27 cellular contexts compared by ENCODE assay signal in the genomic region with DNA sequence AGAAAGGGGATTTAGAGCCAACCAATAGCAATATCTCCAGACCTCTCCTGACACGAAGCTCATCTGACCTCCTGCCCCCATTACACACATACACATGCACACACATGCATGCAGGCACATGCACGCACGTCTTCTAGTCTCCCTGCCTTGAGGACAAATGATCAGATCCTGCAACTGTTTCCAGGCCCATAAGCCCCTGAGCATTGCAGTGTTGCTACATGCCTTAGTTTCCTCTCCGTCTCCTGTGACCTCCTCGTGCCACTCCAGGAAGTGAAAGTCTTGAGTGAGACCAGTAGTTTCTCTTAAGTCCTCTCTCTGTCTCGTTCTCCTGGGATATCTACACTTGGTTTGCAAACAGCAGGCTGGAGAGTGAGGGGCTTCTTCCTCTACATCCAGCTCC. TPM values are rescaled to one million over a fixed set of nuclear protein-coding genes. Genes with fewer than 3 reads are reported as not detected.
DNase-seq lines count a peak whose midpoint lies in the region; ATAC-seq, FAIRE-seq and TF ChIP-seq lines count a peak whose summit lies in the region.
"Had no signal": no experiment of that assay in that cellular context is flagged by ENCODE, and none has a peak within 500 bp of the region (broad histone marks: within the 10 kb centered on the region; RNA-seq: fewer than 3 reads in every experiment).

No MANE protein-coding gene starts in this region.

- TF ChIP-seq POLR2A in GM12892 (IDR thresholded peaks at IDR 0.05; ENCODE audit: low read depth, low read length) (no peak), spleen (IDR thresholded peaks at IDR 0.05) (no peak)

- no peaks in the 10 kb centered on the region for H3K9me3 ChIP-seq in spleen
- no peaks in the 10 kb centered on the region for H3K9me3 ChIP-seq in aorta (ENCODE audit: control insufficient read depth, low read length)
- H3K9me3 ChIP-seq: ascending aorta, mucosa of descending colon, neutrophil had no signal

- H3K4me1 ChIP-seq in spleen, result peaks cover 48 to 100% (median 96%) of the 10 kb centered on the region in 6 donors
- no peaks in the 10 kb centered on the region for H3K4me1 ChIP-seq in aorta (ENCODE audit: control insufficient read depth in 1 of 2, insufficient read depth in 2 of 2, low read length in 2 of 2)
- H3K4me1 ChIP-seq: ascending aorta had no signal

- peak; percentile 96 for FAIRE-seq in GM12892 (lab: Jason Lieb, UNC)

- H3K27me3 Mint-ChIP-seq in dendritic cell treated with granulocyte-macrophage colony-stimulating factor and Interleukin-4, amounts not matched to agents 40 ng/mL and 50 ng/mL, for 4 days, result no peaks in the 10 kb centered on the region

- H3K4me3 ChIP-seq in spleen (peak overlapping the region in 1 of 8 donors; percentile 59), aorta (ENCODE audit: low read length in 2 of 2) (no peak overlapping the region)
- H3K4me3 ChIP-seq: ascending aorta, mucosa of descending colon had no signal

- peak overlapping the region; percentile 92 for H3K27ac Mint-ChIP-seq in dendritic cell treated with granulocyte-macrophage colony-stimulating factor and Interleukin-4, amounts not matched to agents 40 ng/mL and 50 ng/mL, for 4 days
- H3K27ac Mint-ChIP-seq: activated CD8-positive, alpha-beta T cell treated with anti-CD3 and anti-CD28 coated beads for 36 hours; activated naive CD4-positive, alpha-beta T cell treated with anti-CD3 and anti-CD28 coated beads, Interleukin-2, amount 10 ng/mL, durations not matched to agents 7 days and 5 days; activated T-cell treated with anti-CD3 and anti-CD28 coated beads, Interleukin-2, amount 50 U/mL, for 24 hours had no signal

- H3K36me3 ChIP-seq in spleen (peaks cover 0 to 50% (median 15%) of the 10 kb centered on the region in 6 donors), aorta (ENCODE audit: control insufficient read depth in 1 of 2, insufficient read depth in 2 of 2, low read length in 1 of 2) (no peaks in the 10 kb centered on the region)
- H3K36me3 ChIP-seq: ascending aorta, neutrophil had no signal

- TF ChIP-seq CTCF in spleen (IDR thresholded peaks at IDR 0.05 in 8 of 11, conservative IDR thresholded peaks at IDR 0.05 in 3 of 11), result no peak

- H3K4me1 Mint-ChIP-seq in dendritic cell treated with granulocyte-macrophage colony-stimulating factor and Interleukin-4, amounts not matched to agents 40 ng/mL and 50 ng/mL, for 4 days (ENCODE audit: low read depth), result peaks cover 100% of the 10 kb centered on the region

- H3K27ac ChIP-seq in spleen (peak overlapping the region in 6 of 8 donors; percentile 45 to 82 (median 63)), aorta (ENCODE audit: low read depth in 1 of 2, low read length in 2 of 2) (no peak overlapping the region)
- H3K27ac ChIP-seq: ascending aorta, HL-60, neutrophil had no signal

- no peaks in the 10 kb centered on the region for H3K9me3 Mint-ChIP-seq in dendritic cell treated with granulocyte-macrophage colony-stimulating factor and Interleukin-4, amounts not matched to agents 40 ng/mL and 50 ng/mL, for 4 days
- H3K9me3 Mint-ChIP-seq: activated CD8-positive, alpha-beta T cell treated with anti-CD3 and anti-CD28 coated beads for 36 hours; activated naive CD4-positive, alpha-beta T cell treated with anti-CD3 and anti-CD28 coated beads, Interleukin-2, amount 10 ng/mL, durations not matched to agents 7 days and 5 days; activated T-cell treated with anti-CD3 and anti-CD28 coated beads, Interleukin-2, amount 50 U/mL, for 24 hours had no signal

- peak overlapping the region; percentile 45 for H3K4me3 Mint-ChIP-seq in dendritic cell treated with granulocyte-macrophage colony-stimulating factor and Interleukin-4, amounts not matched to agents 40 ng/mL and 50 ng/mL, for 4 days
- H3K4me3 Mint-ChIP-seq: activated CD8-positive, alpha-beta T cell treated with anti-CD3 and anti-CD28 coated beads for 36 hours; activated naive CD4-positive, alpha-beta T cell treated with anti-CD3 and anti-CD28 coated beads, Interleukin-2, amount 10 ng/mL, durations not matched to agents 7 days and 5 days; activated T-cell treated with anti-CD3 and anti-CD28 coated beads, Interleukin-2, amount 50 U/mL, for 24 hours had no signal

- DNase-seq in GM12892 (ENCODE audit: insufficient read length), result no peak
- DNase-seq in NOMO-1 treated with DMSO at 0.1 percent for 48 hours (lab: John Stamatoyannopoulos, UW; ENCODE audit: unreplicated experiment), result peak; percentile 70
- DNase-seq in spleen, result no peak
- no peak for DNase-seq in activated naive CD4-positive, alpha-beta T cell treated with anti-CD3 and anti-CD28 coated beads, Interleukin-2, amount 50 U/mL, for 16 hours
- no peak for DNase-seq in aorta
- no peak for DNase-seq in NCI-H2029 treated with DMSO at 0.1 percent for 48 hours (lab: John Stamatoyannopoulos, UW)
- DNase-seq: activated CD4-positive, CD25-positive, alpha-beta regulatory T cell; activated CD8-positive, alpha-beta T cell treated with anti-CD3 and anti-CD28 coated beads for 36 hours; activated naive CD4-positive, alpha-beta T cell treated with anti-CD3 and anti-CD28 coated beads, Interleukin-2, amount 10 ng/mL, durations not matched to agents 7 days and 5 days; activated T-cell treated with anti-CD3 and anti-CD28 coated beads, Interleukin-2, amount 50 U/mL, for 24 hours; cerebellar nuclear complex; COR-L47; effector CD8-positive, alpha-beta T cell; left colon; NCI-H1048; NCI-H2081 treated with DMSO at 0.1 percent for 48 hours; OCI-M1; retina; SHP77 treated with DMSO at 0.1 percent for 48 hours; stimulated activated CD4-positive, alpha-beta T cell treated with anti-CD3 and anti-CD28 coated beads, Interleukin-15, amount 100 ng/mL, for 24 hours had no signal

- intact Hi-C loops in dendritic cell treated with granulocyte-macrophage colony-stimulating factor and Interleukin-4, amounts not matched to agents 40 ng/mL and 50 ng/mL, for 4 days (cut with micrococcal nuclease), result no loop called here
- intact Hi-C loops in spleen (cut with DNase I; ENCODE audit: low total_unique reads) (no loop called here), aorta (cut with DNase I) (no loop called here)

- WGBS in spleen, 5 donors, result 36 to 45% (median 40%) methylated on average over 6 of the region's 6 CpGs
- WGBS in aorta, 2 donors, result 69 to 80% methylated on average over 6 of the region's 6 CpGs

- peaks cover 100% of the 10 kb centered on the region for H3K36me3 Mint-ChIP-seq in dendritic cell treated with granulocyte-macrophage colony-stimulating factor and Interleukin-4, amounts not matched to agents 40 ng/mL and 50 ng/mL, for 4 days (ENCODE audit: low read depth)

- no peak for ATAC-seq in aorta (ENCODE audit: low FRiP score)
- ATAC-seq: activated CD8-positive, alpha-beta T cell treated with anti-CD3 and anti-CD28 coated beads for 36 hours; left colon; mucosa of descending colon had no signal

- H3K27me3 ChIP-seq in spleen (replicated peaks in 1 of 7) (no peaks in the 10 kb centered on the region), aorta (ENCODE audit: control insufficient read depth in 1 of 2, insufficient read depth in 2 of 2, low read length in 1 of 2) (no peaks in the 10 kb centered on the region)
- H3K27me3 ChIP-seq: ascending aorta had no signal

RNA-seq across cellular contexts. Expression of a gene that starts 8.2 kb away (rescaled TPM):
- polyA plus RNA-seq in GM12892 (2012; ENCODE audit: missing spikeins), result 89.5 TPM
- 100 to 1,000 TPM in 6 of 7 donors, 10 to 100 TPM in 1; 88.0 to 179 (median 143) TPM for total RNA-seq in spleen
- 10 to 100 TPM; 67.0 to 93.6 (median 81.8) TPM for polyA plus RNA-seq in spleen
- 100 to 1,000 TPM in 1 of 2 donors, 10 to 100 TPM in 1; 19.6 to 104 TPM for total RNA-seq in aorta
- 1 to 10 TPM; 2.0 to 2.4 TPM for polyA plus RNA-seq in aorta
- total RNA-seq: Daoy, NCI-H460 had no signal

RNA-seq across cellular contexts. Expression of a gene that starts 57.0 kb away (rescaled TPM):
- polyA plus RNA-seq in GM12892 (2012; ENCODE audit: missing spikeins), result 8.4 TPM
- total RNA-seq in spleen (10 to 100 TPM; 25.4 to 81.5 (median 36.8) TPM), aorta (10 to 100 TPM; 41.4 to 42.3 TPM)
- polyA plus RNA-seq in spleen (10 to 100 TPM; 14.9 to 29.0 (median 21.5) TPM), aorta (10 to 100 TPM; 46.6 to 60.1 TPM)

RNA-seq across cellular contexts. Expression of a gene that starts 59.1 kb away (rescaled TPM):
- 15.4 TPM for polyA plus RNA-seq in GM12892 (2012; ENCODE audit: missing spikeins)
- total RNA-seq in spleen (10 to 100 TPM; 32.1 to 54.6 (median 43.8) TPM), aorta (10 to 100 TPM; 27.1 to 28.8 TPM)
- polyA plus RNA-seq in spleen (10 to 100 TPM in 1 of 3 donors, 1 to 10 TPM in 2; 7.3 to 15.9 (median 8.2) TPM), aorta (10 to 100 TPM in 1 of 2 donors, 1 to 10 TPM in 1; 5.9 to 10.9 TPM)

Comparison
In these comparisons a context has a peak if more than half of its experiments do, and no peak if none do; other contexts are left out.
1. H3K27ac ChIP-seq: peak in spleen (6 of 8); none in aorta (0 of 2).